23 cellular contexts compared by ENCODE assay signal in the genomic region with DNA sequence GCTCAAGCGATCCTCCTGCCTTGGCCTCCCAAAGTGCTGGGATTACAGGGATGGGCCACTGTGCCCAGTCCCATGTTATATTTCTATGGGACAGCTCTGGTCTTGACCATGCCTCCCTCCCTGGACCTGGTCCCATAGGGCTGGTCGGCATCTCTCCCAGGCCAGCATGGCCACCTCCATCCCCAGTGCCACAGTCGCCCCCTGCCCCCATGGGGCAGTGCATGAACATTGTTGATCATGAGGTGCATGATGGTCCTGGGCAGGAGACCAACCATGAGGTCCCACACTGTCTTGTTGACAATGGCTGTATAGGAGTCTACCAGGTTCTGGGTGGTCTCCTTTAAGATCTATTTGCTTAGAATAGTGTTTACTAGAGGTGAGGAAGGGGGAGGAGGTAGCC. TPM values are rescaled to one million over a fixed set of nuclear protein-coding genes. Genes with fewer than 3 reads are reported as not detected.
DNase-seq lines count a peak whose midpoint lies in the region; ATAC-seq and TF ChIP-seq lines count a peak whose summit lies in the region.
"Had no signal": no experiment of that assay in that cellular context is flagged by ENCODE, and none has a peak within 500 bp of the region (broad histone marks: within the 10 kb centered on the region; RNA-seq: fewer than 3 reads in every experiment).

No MANE protein-coding gene starts in this region.

- H3K4me1 ChIP-seq in right cardiac atrium (ENCODE audit: control insufficient read depth, insufficient read depth, low read length): no peaks in the 10 kb centered on the region
- H3K4me1 ChIP-seq in heart left ventricle: peaks cover 3 to 40% (median 16%) of the 10 kb centered on the region in 12 donors
- peaks cover 16% of the 10 kb centered on the region for H3K4me1 ChIP-seq in RWPE2 (ENCODE audit: insufficient read depth, poor library complexity, severe bottlenecking)
- H3K4me1 ChIP-seq in BE2C: no peaks in the 10 kb centered on the region

- H3K27me3 ChIP-seq in right cardiac atrium (ENCODE audit: control insufficient read depth, insufficient read depth) (no peaks in the 10 kb centered on the region), heart left ventricle (no peaks in the 10 kb centered on the region), RWPE2 (ENCODE audit: insufficient read depth, poor library complexity, severe bottlenecking) (no peaks in the 10 kb centered on the region), BE2C (no peaks in the 10 kb centered on the region)
- H3K27me3 ChIP-seq: BLaER1 treated with 17β-estradiol and CSF1 and Interleukin-3, amounts not matched to agents 10 nM and 100 nM; breast epithelium; tibial artery had no signal

- DNase-seq in right cardiac atrium (peak in 2 of 3 donors; percentile 15 to 37), heart left ventricle (no peak), RWPE2 (ENCODE audit: low spot score) (peak; percentile 63), ecto neural progenitor cell (ENCODE audit: low spot score) (peak; percentile 36), posterior vena cava (ENCODE audit: low spot score) (peak; percentile 12), BE2C (no peak)
- DNase-seq: activated B cell treated with CpG ODN at 0.5 μM for 24 hours; activated CD4-positive, alpha-beta T cell treated with anti-CD3 and anti-CD28 coated beads, Interleukin-2, amount 50 U/mL, for 48 hours; activated naive CD4-positive, alpha-beta T cell treated with anti-CD3 and anti-CD28 coated beads, Interleukin-2, amount 10 ng/mL, durations not matched to agents 7 days and 5 days; effector CD4-positive, alpha-beta T cell; EL; erythroblast; KG1; NCI-H1417; NCI-H2029; NCI-H510A treated with DMSO at 0.1 percent for 48 hours; RPMI8226; stimulated activated CD4-positive, alpha-beta T cell treated with anti-CD3 and anti-CD28 coated beads, Interleukin-2, amount 100 ng/mL, for 48 hours; tibial artery had no signal

- no peak overlapping the region for H3K4me3 ChIP-seq in right cardiac atrium (ENCODE audit: low read length)
- H3K4me3 ChIP-seq in heart left ventricle: no peak overlapping the region
- H3K4me3 ChIP-seq in RWPE2 (ENCODE audit: severe bottlenecking): no peak overlapping the region
- no peak overlapping the region for H3K4me3 ChIP-seq in BE2C (ENCODE audit: low read depth, low read length)
- H3K4me3 ChIP-seq: BLaER1 treated with 17β-estradiol and CSF1 and Interleukin-3, amounts not matched to agents 10 nM and 100 nM; breast epithelium; tibial artery had no signal

- H3K27ac ChIP-seq in right cardiac atrium (ENCODE audit: low read length) (no peak overlapping the region), heart left ventricle (no peak overlapping the region), RWPE2 (ENCODE audit: poor library complexity, severe bottlenecking) (no peak overlapping the region)
- H3K27ac ChIP-seq: BLaER1 treated with 17β-estradiol and CSF1 and Interleukin-3, amounts not matched to agents 10 nM and 100 nM; breast epithelium; tibial artery had no signal

- H3K36me3 ChIP-seq in heart left ventricle (peaks cover 0 to 58% (median 50%) of the 10 kb centered on the region in 9 donors), RWPE2 (ENCODE audit: low read depth) (peaks cover 54% of the 10 kb centered on the region), BE2C (peaks cover 54% of the 10 kb centered on the region)
- H3K36me3 ChIP-seq: breast epithelium had no signal

- TF ChIP-seq POLR2A in heart left ventricle (IDR thresholded peaks at IDR 0.05): no peak

- H3K9me3 ChIP-seq in right cardiac atrium (ENCODE audit: control insufficient read depth, low read length) (no peaks in the 10 kb centered on the region), heart left ventricle (no peaks in the 10 kb centered on the region), RWPE2 (ENCODE audit: severe bottlenecking) (no peaks in the 10 kb centered on the region), BE2C (no peaks in the 10 kb centered on the region)
- H3K9me3 ChIP-seq: BLaER1 treated with 17β-estradiol and CSF1 and Interleukin-3, amounts not matched to agents 10 nM and 100 nM; breast epithelium; tibial artery had no signal

- WGBS in right cardiac atrium: 95% methylated on average over 3 of the region's 3 CpGs
- WGBS in heart left ventricle, 4 donors: 97 to 100% (median 99%) methylated on average over 2 to 3 of the region's 3 CpGs

- ATAC-seq in right cardiac atrium: no peak
- no peak for ATAC-seq in heart left ventricle
- ATAC-seq in RWPE2 (ENCODE audit: low read depth): no peak
- no peak for ATAC-seq in HG02678 (IDR thresholded peaks at IDR 0.05; ENCODE audit: unreplicated experiment)
- ATAC-seq: sciatic nerve had no signal

- TF ChIP-seq CTCF in heart left ventricle (IDR thresholded peaks at IDR 0.05) (no peak), RWPE2 (IDR thresholded peaks at IDR 0.05; ENCODE audit: poor library complexity, severe bottlenecking) (no peak), BE2C (IDR thresholded peaks at IDR 0.05; ENCODE audit: low read depth, low read length) (no peak)

- intact Hi-C loops in right cardiac atrium (cut with DNase I): loop anchor here in 1 of 4 donors (10.0 kb wide), 1 partner anchor 271 kb away; a partner anchor contains a TSS
- intact Hi-C loops in heart left ventricle (cut with DNase I): loop anchor here in 6 of 10 donors (10.0 kb wide), 5 partner anchors 221 to 489 kb away; a partner anchor contains a TSS
- intact Hi-C loops in posterior vena cava (cut with DNase I): loop anchor here (10.0 kb wide), 1 partner anchor 471 kb away; no protein-coding TSS in a partner anchor

RNA-seq across cellular contexts. Expression of a gene that starts 6.5 kb away (rescaled TPM):
- total RNA-seq in right cardiac atrium (100 to 1,000 TPM; 749 to 949 (median 824) TPM), heart left ventricle (1,000 to 10,000 TPM in 3 of 9 donors, 100 to 1,000 TPM in 6; 621 to 1,280 (median 873) TPM), posterior vena cava (1,000 to 10,000 TPM; 1,284 to 1,450 TPM)
- polyA plus RNA-seq in right cardiac atrium (1,832 TPM), heart left ventricle (1,000 to 10,000 TPM; 1,611 to 3,234 TPM)
- polyA plus RNA-seq in BE2C (2012; ENCODE audit: insufficient read depth, insufficient read length, low read depth): 1,615 TPM

Comparison
In these comparisons a context has a peak if more than half of its experiments do, and no peak if none do; other contexts are left out.
1. DNase-seq: peak in right cardiac atrium (2 of 3), RWPE2 (single experiment), ecto neural progenitor cell (single experiment) and posterior vena cava (single experiment); none in heart left ventricle (0 of 5) and BE2C (single experiment).